8 cellular contexts compared by ENCODE assay signal in the genomic region with DNA sequence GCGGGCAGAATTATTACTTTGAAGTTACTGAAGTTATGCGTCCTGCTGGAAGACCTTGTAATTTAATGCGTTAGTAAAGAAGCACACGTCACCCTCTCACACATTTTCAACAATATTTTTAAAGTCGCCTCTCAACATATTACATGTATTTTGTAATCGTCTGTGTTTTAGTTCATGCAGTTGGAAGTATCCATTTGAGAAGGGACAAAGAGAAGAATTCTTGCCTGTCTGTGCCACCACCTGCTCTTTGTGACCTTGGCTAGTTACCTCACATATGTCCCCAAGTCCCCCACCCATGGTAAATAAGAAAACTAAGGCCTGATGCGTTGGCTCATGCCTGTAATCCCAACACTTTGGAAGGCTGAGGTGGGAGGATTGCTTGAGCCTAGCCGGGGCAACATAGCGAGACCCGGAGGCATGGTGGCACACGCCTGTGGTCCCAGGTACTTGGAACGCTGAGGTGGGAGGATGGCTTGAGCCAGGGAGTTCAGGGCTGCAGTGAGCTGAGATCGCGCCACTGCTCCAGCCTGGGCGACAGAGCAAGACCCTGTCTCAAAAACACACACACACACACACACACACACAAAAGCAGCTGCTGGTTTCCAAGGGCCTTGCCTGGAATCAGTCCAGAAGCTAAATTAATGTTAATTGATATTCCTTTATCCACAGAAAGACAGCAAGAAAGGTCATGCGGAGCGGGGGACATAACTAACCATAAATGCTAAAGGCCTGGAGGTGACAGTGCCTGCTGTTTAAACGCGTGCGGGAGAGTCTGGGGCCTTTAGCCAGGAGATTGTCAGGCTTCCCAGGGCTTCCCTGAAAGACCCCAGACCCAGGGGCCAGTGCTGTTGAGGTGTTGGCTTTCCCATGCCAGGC. TPM values are rescaled to one million over a fixed set of nuclear protein-coding genes. Genes with fewer than 3 reads are reported as not detected.
DNase-seq lines count a peak whose midpoint lies in the region; ATAC-seq and TF ChIP-seq lines count a peak whose summit lies in the region.

No MANE protein-coding gene starts in this region.

- H3K27ac ChIP-seq in right atrium auricular region: peak overlapping the region; percentile 97 to 99

- no peaks in the 10 kb centered on the region for H3K27me3 Mint-ChIP-seq in activated CD4-positive, alpha-beta memory T cell treated with anti-CD3 and anti-CD28 coated beads for 36 hours

- peaks cover 17% of the 10 kb centered on the region for H3K4me1 Mint-ChIP-seq in activated CD4-positive, alpha-beta memory T cell treated with anti-CD3 and anti-CD28 coated beads for 36 hours (ENCODE audit: low read depth)

- no peak for ATAC-seq in left cardiac atrium
- no peak for ATAC-seq in stimulated activated naive CD8-positive, alpha-beta T cell treated with anti-CD3 and anti-CD28 coated beads, Interleukin-15, Interleukin-2, amounts not matched to agents 100 U/mL and 50 U/mL, for 24 hours
- ATAC-seq in GM21576 (IDR thresholded peaks at IDR 0.05; ENCODE audit: unreplicated experiment): no peak

- no peaks in the 10 kb centered on the region for H3K27me3 ChIP-seq in right atrium auricular region

- H3K4me3 Mint-ChIP-seq in activated CD4-positive, alpha-beta memory T cell treated with anti-CD3 and anti-CD28 coated beads for 36 hours: peak overlapping the region; percentile 88

- H3K36me3 ChIP-seq in right atrium auricular region: no peaks in the 10 kb centered on the region

- intact Hi-C loops in left cardiac atrium (cut with DNase I): no loop called here
- intact Hi-C loops in activated CD4-positive, alpha-beta memory T cell treated with anti-CD3 and anti-CD28 coated beads for 36 hours (cut with micrococcal nuclease): loop anchor here (10.0 kb wide), 2 partner anchors 121 to 401 kb away; a partner anchor contains a TSS

- DNase-seq in right atrium auricular region (ENCODE audit: low spot score) (no peak), left cardiac atrium (no peak), SIG-M5 (lab: John Stamatoyannopoulos, UW) (no peak), GM19240 (ENCODE audit: insufficient read length, low spot score) (no peak)
- no peak for DNase-seq in activated CD4-positive, alpha-beta memory T cell treated with anti-CD3 and anti-CD28 coated beads for 36 hours
- peak; percentile 16 for DNase-seq in stimulated activated naive CD8-positive, alpha-beta T cell treated with anti-CD3 and anti-CD28 coated beads, Interleukin-15, Interleukin-2, amounts not matched to agents 100 U/mL and 50 U/mL, for 24 hours

- TF ChIP-seq CTCF in right atrium auricular region (IDR thresholded peaks at IDR 0.05): no peak

- no peaks in the 10 kb centered on the region for H3K9me3 ChIP-seq in right atrium auricular region
- no peaks in the 10 kb centered on the region for H3K9me3 ChIP-seq in iPS-18c (ENCODE audit: control insufficient read depth, insufficient read depth, low read length)

- H3K4me1 ChIP-seq in right atrium auricular region: peaks cover 0 to 36% of the 10 kb centered on the region in 2 donors

- peaks cover 13% of the 10 kb centered on the region for H3K36me3 Mint-ChIP-seq in activated CD4-positive, alpha-beta memory T cell treated with anti-CD3 and anti-CD28 coated beads for 36 hours

- peak overlapping the region; percentile 99 for H3K27ac Mint-ChIP-seq in activated CD4-positive, alpha-beta memory T cell treated with anti-CD3 and anti-CD28 coated beads for 36 hours

- CTCF ChIA-PET in activated CD4-positive, alpha-beta memory T cell treated with anti-CD3 and anti-CD28 coated beads for 36 hours (lab: Charles Lee): interaction anchor here (1.0 kb wide), 3 partner anchors 16 to 47 kb away, joined by 3 read pairs; a partner anchor contains a TSS

- peak overlapping the region; percentile 68 to 71 for H3K4me3 ChIP-seq in right atrium auricular region
- peak overlapping the region; percentile 58 for H3K4me3 ChIP-seq in iPS-18c (ENCODE audit: insufficient read depth, low read depth, low read length)

- H3K9me3 Mint-ChIP-seq in activated CD4-positive, alpha-beta memory T cell treated with anti-CD3 and anti-CD28 coated beads for 36 hours: no peaks in the 10 kb centered on the region

- POLR2A ChIA-PET in activated CD4-positive, alpha-beta memory T cell treated with anti-CD3 and anti-CD28 coated beads for 36 hours (lab: Charles Lee): interaction anchor here (1.0 to 8.7 kb wide), 6 partner anchors 8 to 48 kb away, joined by 3 to 68 read pairs (median 6); a partner anchor contains a TSS

RNA-seq across cellular contexts. Expression of a gene that starts 0.8 kb away (rescaled TPM):
- total RNA-seq in right atrium auricular region (1 to 10 TPM; 4.7 to 6.4 TPM), left cardiac atrium (1 to 10 TPM; 7.7 to 9.2 TPM)
- total RNA-seq in activated CD4-positive, alpha-beta memory T cell treated with anti-CD3 and anti-CD28 coated beads for 36 hours: 1 to 10 TPM; 8.6 to 9.1 TPM

RNA-seq across cellular contexts. Expression of a gene that starts 1.7 kb away (rescaled TPM):
- total RNA-seq in right atrium auricular region: 10 to 100 TPM; 40.8 to 54.7 TPM
- total RNA-seq in left cardiac atrium: 10 to 100 TPM; 30.4 to 35.7 TPM
- total RNA-seq in activated CD4-positive, alpha-beta memory T cell treated with anti-CD3 and anti-CD28 coated beads for 36 hours: 10 to 100 TPM; 90.4 to 93.0 TPM

RNA-seq across cellular contexts. Expression of a gene that starts 28.9 kb away (rescaled TPM):
- total RNA-seq in right atrium auricular region: 10 to 100 TPM in 1 of 2 donors, 1 to 10 TPM in 1; 6.2 to 10.6 TPM
- 10 to 100 TPM; 14.7 to 14.8 TPM for total RNA-seq in left cardiac atrium
- total RNA-seq in activated CD4-positive, alpha-beta memory T cell treated with anti-CD3 and anti-CD28 coated beads for 36 hours: 1 to 10 TPM; 8.2 to 8.4 TPM

RNA-seq across cellular contexts. Expression of a gene that starts 38.5 kb away (rescaled TPM):
- 10 to 100 TPM; 66.5 to 70.2 TPM for total RNA-seq in right atrium auricular region
- total RNA-seq in left cardiac atrium: 10 to 100 TPM; 67.4 to 81.4 TPM
- total RNA-seq in activated CD4-positive, alpha-beta memory T cell treated with anti-CD3 and anti-CD28 coated beads for 36 hours: 100 to 1,000 TPM; 106 to 115 TPM

RNA-seq across cellular contexts. Expression of a gene that starts 46.3 kb away (rescaled TPM):
- total RNA-seq in right atrium auricular region (10 to 100 TPM; 27.5 to 37.1 TPM), left cardiac atrium (10 to 100 TPM; 47.2 to 58.6 TPM)
- 100 to 1,000 TPM in 1 of 2 experiments, 10 to 100 TPM in 1; 99.6 to 106 TPM for total RNA-seq in activated CD4-positive, alpha-beta memory T cell treated with anti-CD3 and anti-CD28 coated beads for 36 hours
